7 cellular contexts compared by ENCODE assay signal in genomic region chr4:82284858-82285805, GRCh38.
DNase-seq lines count a peak whose midpoint lies in the region; ATAC-seq, FAIRE-seq and TF ChIP-seq lines count a peak whose summit lies in the region.

No MANE protein-coding gene starts in this region.

- intact Hi-C loops in sciatic nerve (cut with DNase I): no loop called here

- peaks cover 18% of the 10 kb centered on the region for H3K4me1 Mint-ChIP-seq in brain

- peak; percentile 78 to 95 for TF ChIP-seq CTCF in brain (conservative IDR thresholded peaks at IDR 0.05)

- H3K36me3 Mint-ChIP-seq in brain: no peaks in the 10 kb centered on the region

- H3K27me3 Mint-ChIP-seq in brain: peaks cover 22% of the 10 kb centered on the region

- H3K27ac Mint-ChIP-seq in brain: peak overlapping the region in 4 of 5 experiments; percentile 37 to 90 (median 70)

- H3K4me3 Mint-ChIP-seq in brain: peak overlapping the region; percentile 83 to 84 (median 83)

- DNase-seq in NCI-H2107 (lab: John Stamatoyannopoulos, UW) (peak; percentile 72), iPS DF 4.7 (ENCODE audit: extremely low read depth, low spot score) (peak; percentile 89), sciatic nerve (ENCODE audit: low spot score) (peak; percentile 100)

- no peaks in the 10 kb centered on the region for H3K9me3 Mint-ChIP-seq in brain

- FAIRE-seq in TTC549 (lab: Jason Lieb, UNC): peak; percentile 92

- ATAC-seq in GM18511 (IDR thresholded peaks at IDR 0.05; ENCODE audit: unreplicated experiment) (peak; percentile 99), HG03064 (IDR thresholded peaks at IDR 0.05; ENCODE audit: low read depth, unreplicated experiment) (peak; percentile 100), sciatic nerve (peak; percentile 99)

Comparison
In these comparisons a context has a peak if more than half of its experiments do, and no peak if none do; other contexts are left out.
1. Peak in every context shown above with its lines: DNase-seq and ATAC-seq.